25 cellular contexts compared by ENCODE assay signal in genomic region chr3:148162132-148162531, GRCh38.
DNase-seq lines count a peak whose midpoint lies in the region; ATAC-seq, FAIRE-seq and TF ChIP-seq lines count a peak whose summit lies in the region.
"Had no signal": no experiment of that assay in that cellular context is flagged by ENCODE, and none has a peak within 500 bp of the region (broad histone marks: within the 10 kb centered on the region; RNA-seq: fewer than 3 reads in every experiment).

No MANE protein-coding gene starts in this region.

- ATAC-seq in activated T-helper 17 cell treated with anti-CD3 and anti-CD28 coated beads, Interleukin-2, amount 50 U/mL, for 72 hours (replicated peaks), result no peak
- ATAC-seq: activated naive CD4-positive, alpha-beta T cell treated with anti-CD3 and anti-CD28 coated beads, Interleukin-2, amount 50 U/mL, for 72 hours; left colon had no signal

- no peak overlapping the region for H3K4me3 Mint-ChIP-seq in chondrocyte (ENCODE audit: unreplicated experiment)
- H3K4me3 Mint-ChIP-seq in activated T-helper 17 cell treated with anti-CD3 and anti-CD28 coated beads, Interleukin-2, amount 50 U/mL, for 72 hours, result no peak overlapping the region

- H3K56ac ChIP-seq in mesendoderm (ENCODE audit: low read length), result no peak overlapping the region

- H3K4me3 ChIP-seq in LNCaP clone FGC (ENCODE audit: low read depth, low read length) (no peak overlapping the region), mesendoderm (ENCODE audit: low read length) (no peak overlapping the region), sigmoid colon (no peak overlapping the region)
- H3K4me3 ChIP-seq: colonic mucosa, SJCRH30 had no signal

- no peak overlapping the region for H2BK15ac ChIP-seq in mesendoderm (replicated peaks; ENCODE audit: low read depth)

- H3K36me3 ChIP-seq in mesendoderm (ENCODE audit: control insufficient read depth, insufficient read depth, low read length) (no peaks in the 10 kb centered on the region), sigmoid colon (no peaks in the 10 kb centered on the region)
- H3K36me3 ChIP-seq: colonic mucosa, neutrophil, SJCRH30 had no signal

- H3K4me1 ChIP-seq in mesendoderm (ENCODE audit: control insufficient read depth, low read depth, low read length) (no peaks in the 10 kb centered on the region), sigmoid colon (no peaks in the 10 kb centered on the region)
- H3K4me1 ChIP-seq: colonic mucosa, SJCRH30 had no signal

- TF ChIP-seq CTCF in D721Med (IDR thresholded peaks at IDR 0.05; ENCODE audit: insufficient read depth, missing control alignments) (peak; percentile 13), LNCaP clone FGC (IDR thresholded peaks at IDR 0.05; ENCODE audit: control insufficient read depth, extremely low read depth, insufficient read depth) (0 out of 2 replicates have a peak, but pooled peaks have one; percentile 5), chondrocyte (IDR thresholded peaks at IDR 0.05) (peak; percentile 49), sigmoid colon (IDR thresholded peaks at IDR 0.05) (peak in 1 of 4 experiments; percentile 11)

- H4K8ac ChIP-seq in mesendoderm (ENCODE audit: low read depth, low read length), result no peak overlapping the region

- H2BK120ac ChIP-seq in mesendoderm (ENCODE audit: low read depth, low read length), result no peak overlapping the region

- no peak overlapping the region for H3K4ac ChIP-seq in mesendoderm (ENCODE audit: low read depth, low read length)

- H3K27ac ChIP-seq in mesendoderm (ENCODE audit: low read depth, low read length), result no peak overlapping the region
- no peak overlapping the region for H3K27ac ChIP-seq in sigmoid colon
- H3K27ac ChIP-seq: colonic mucosa, neutrophil, SJCRH30 had no signal

- H3K4me1 Mint-ChIP-seq in chondrocyte (ENCODE audit: low read depth), result peaks cover 10% of the 10 kb centered on the region
- no peaks in the 10 kb centered on the region for H3K4me1 Mint-ChIP-seq in activated T-helper 17 cell treated with anti-CD3 and anti-CD28 coated beads, Interleukin-2, amount 50 U/mL, for 72 hours

- peaks cover 4% of the 10 kb centered on the region for H3K9me3 Mint-ChIP-seq in chondrocyte (ENCODE audit: low read depth)
- H3K9me3 Mint-ChIP-seq in activated T-helper 17 cell treated with anti-CD3 and anti-CD28 coated beads, Interleukin-2, amount 50 U/mL, for 72 hours, result no peaks in the 10 kb centered on the region

- no peak overlapping the region for H2AK5ac ChIP-seq in mesendoderm (ENCODE audit: low read length)

- H3K9ac ChIP-seq in mesendoderm (ENCODE audit: low read length), result no peak overlapping the region

- H3K79me2 ChIP-seq in mesendoderm (ENCODE audit: control insufficient read depth, insufficient read depth, low read length), result no peaks in the 10 kb centered on the region

- H4K5ac ChIP-seq in mesendoderm (ENCODE audit: low read length), result no peak overlapping the region

- no CpG with 5 or more reads among the region's 2 CpGs for WGBS in mesendoderm (ENCODE audit: extremely low coverage, insufficient coverage, low lambda C conversion rate)
- WGBS in sigmoid colon, 2 donors, result 39 to 59% methylated on average over 2 of the region's 2 CpGs

- H3K9me3 ChIP-seq in sigmoid colon, result no peaks in the 10 kb centered on the region
- H3K9me3 ChIP-seq: colonic mucosa, neutrophil, SJCRH30 had no signal

- H3K23ac ChIP-seq in mesendoderm (ENCODE audit: low read length), result no peak overlapping the region

- H3K36me3 Mint-ChIP-seq in chondrocyte (ENCODE audit: low read depth), result no peaks in the 10 kb centered on the region
- no peaks in the 10 kb centered on the region for H3K36me3 Mint-ChIP-seq in activated T-helper 17 cell treated with anti-CD3 and anti-CD28 coated beads, Interleukin-2, amount 50 U/mL, for 72 hours (ENCODE audit: low read depth)
- H3K36me3 Mint-ChIP-seq: activated naive CD4-positive, alpha-beta T cell treated with anti-CD3 and anti-CD28 coated beads, Interleukin-2, amount 50 U/mL, for 72 hours had no signal

- intact Hi-C loops in sigmoid colon (cut with DNase I), result no loop called here

- H3K27ac Mint-ChIP-seq in chondrocyte (ENCODE audit: unreplicated experiment), result no peak overlapping the region
- no peak overlapping the region for H3K27ac Mint-ChIP-seq in activated T-helper 17 cell treated with anti-CD3 and anti-CD28 coated beads, Interleukin-2, amount 50 U/mL, for 72 hours
- H3K27ac Mint-ChIP-seq: activated naive CD4-positive, alpha-beta T cell treated with anti-CD3 and anti-CD28 coated beads, Interleukin-2, amount 50 U/mL, for 72 hours had no signal

- no peak for DNase-seq in D721Med (ENCODE audit: insufficient read length, low spot score)
- DNase-seq in LNCaP clone FGC (ENCODE audit: low read depth), result no peak
- DNase-seq in chondrocyte (ENCODE audit: low spot score), result no peak
- DNase-seq in mesendoderm, result peak; percentile 27
- DNase-seq in sigmoid colon, result no peak
- DNase-seq in germinal center (ENCODE audit: low spot score), result no peak
- no peak for DNase-seq in NCI-H1048 (lab: John Stamatoyannopoulos, UW)
- DNase-seq: activated CD4-positive, CD25-positive, alpha-beta regulatory T cell; activated CD8-positive, alpha-beta memory T cell treated with anti-CD3 and anti-CD28 coated beads for 24 hours; colonic mucosa; left colon; NCI-H1105 treated with DMSO at 0.1 percent for 48 hours; NCI-H2081 treated with DMSO at 0.1 percent for 48 hours; NCI-H524 treated with DMSO at 0.1 percent for 48 hours; retina; SJCRH30; stimulated activated CD4-positive, alpha-beta T cell treated with anti-CD3 and anti-CD28 coated beads, Interleukin-12 subunit alpha, Interleukin-12 subunit beta, amount 100 ng/mL, for 4 hours; stimulated activated CD8-positive, alpha-beta memory T cell treated with anti-CD3 and anti-CD28 coated beads, Interleukin-4, amount 100 ng/mL, for 48 hours; substantia nigra; T-helper 2 cell had no signal

- no peak overlapping the region for H3K18ac ChIP-seq in mesendoderm (ENCODE audit: low read length)

- H3K4me2 ChIP-seq in mesendoderm (ENCODE audit: low read length), result no peak overlapping the region

- H3K27me3 Mint-ChIP-seq in chondrocyte (ENCODE audit: low read depth), result no peaks in the 10 kb centered on the region
- H3K27me3 Mint-ChIP-seq in activated T-helper 17 cell treated with anti-CD3 and anti-CD28 coated beads, Interleukin-2, amount 50 U/mL, for 72 hours, result no peaks in the 10 kb centered on the region

- TF ChIP-seq POLR2A in sigmoid colon (IDR thresholded peaks at IDR 0.05), result no peak

- no peaks in the 10 kb centered on the region for H3K79me1 ChIP-seq in mesendoderm (ENCODE audit: low read length)

- FAIRE-seq in D721Med (lab: Jason Lieb, UNC), result no peak
- FAIRE-seq: astrocyte, HTR-8/SVneo had no signal

- no peak overlapping the region for H2BK5ac ChIP-seq in mesendoderm (ENCODE audit: low read length)

- TF ChIP-seq EP300 in sigmoid colon (IDR thresholded peaks at IDR 0.05), result no peak

- H3K27me3 ChIP-seq in mesendoderm (ENCODE audit: insufficient read depth, low read length, poor library complexity) (no peaks in the 10 kb centered on the region), sigmoid colon (no peaks in the 10 kb centered on the region)
- H3K27me3 ChIP-seq: colonic mucosa, neutrophil, SJCRH30 had no signal
